Comparison of ENCODE assay signal across 15 cellular contexts in the genomic region with DNA sequence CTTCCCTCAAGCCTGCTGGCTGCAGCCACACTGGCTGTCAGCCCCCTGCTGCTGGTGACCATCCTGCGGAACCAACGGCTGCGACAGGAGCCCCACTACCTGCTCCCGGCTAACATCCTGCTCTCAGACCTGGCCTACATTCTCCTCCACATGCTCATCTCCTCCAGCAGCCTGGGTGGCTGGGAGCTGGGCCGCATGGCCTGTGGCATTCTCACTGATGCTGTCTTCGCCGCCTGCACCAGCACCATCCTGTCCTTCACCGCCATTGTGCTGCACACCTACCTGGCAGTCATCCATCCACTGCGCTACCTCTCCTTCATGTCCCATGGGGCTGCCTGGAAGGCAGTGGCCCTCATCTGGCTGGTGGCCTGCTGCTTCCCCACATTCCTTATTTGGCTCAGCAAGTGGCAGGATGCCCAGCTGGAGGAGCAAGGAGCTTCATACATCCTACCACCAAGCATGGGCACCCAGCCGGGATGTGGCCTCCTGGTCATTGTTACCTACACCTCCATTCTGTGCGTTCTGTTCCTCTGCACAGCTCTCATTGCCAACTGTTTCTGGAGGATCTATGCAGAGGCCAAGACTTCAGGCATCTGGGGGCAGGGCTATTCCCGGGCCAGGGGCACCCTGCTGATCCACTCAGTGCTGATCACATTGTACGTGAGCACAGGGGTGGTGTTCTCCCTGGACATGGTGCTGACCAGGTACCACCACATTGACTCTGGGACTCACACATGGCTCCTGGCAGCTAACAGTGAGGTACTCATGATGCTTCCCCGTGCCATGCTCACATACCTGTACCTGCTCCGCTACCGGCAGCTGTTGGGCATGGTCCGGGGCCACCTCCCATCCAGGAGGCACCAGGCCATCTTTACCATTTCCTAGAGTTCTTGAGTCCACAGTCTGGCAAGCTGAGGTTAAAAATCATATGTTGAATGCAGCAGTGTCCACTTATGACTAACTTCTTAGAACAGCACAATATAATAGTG. TPM values are rescaled to one million over a fixed set of nuclear protein-coding genes. Genes with fewer than 3 reads are reported as not detected.
A peak's percentile ranks its signal among the peaks of the same experiment; 100 is the strongest.
DNase-seq lines count a peak whose midpoint lies in the region; TF ChIP-seq lines count a peak whose summit lies in the region.
"Had no signal": no experiment of that assay in that cellular context is flagged by ENCODE, and none has a peak within 500 bp of the region (broad histone marks: within the 10 kb centered on the region; RNA-seq: fewer than 3 reads in every experiment).

No MANE protein-coding gene starts in this region.

- H3K4me1 Mint-ChIP-seq in IgD-negative memory B cell (peaks cover 0 to 10% (median 9%) of the 10 kb centered on the region in 3 donors), nephron progenitor cell (peaks cover 6% of the 10 kb centered on the region)
- H3K4me1 Mint-ChIP-seq in activated T-helper 2 cell treated with anti-CD3 and anti-CD28 coated beads, Interferon-gamma antibody, Interleukin-2, Interleukin-4, amounts not matched to agents 10 μg/mL and 5 μg/mL and 100 μg/mL, durations not matched to agents 14 hours and 24 hours and 36 hours (ENCODE audit: low read depth), result peaks cover 7% of the 10 kb centered on the region

- TF ChIP-seq CTCF in nephron progenitor cell (IDR thresholded peaks at IDR 0.05), result no peak

- peak; percentile 73 for DNase-seq in NCI-H510A treated with DMSO at 0.1 percent for 48 hours (lab: John Stamatoyannopoulos, UW)
- DNase-seq in NCI-H510A (lab: John Stamatoyannopoulos, UW), result no peak
- DNase-seq in activated T-helper 2 cell treated with anti-CD3 and anti-CD28 coated beads, Interferon-gamma antibody, Interleukin-2, Interleukin-4, amounts not matched to agents 10 μg/mL and 5 μg/mL and 100 μg/mL, durations not matched to agents 14 hours and 24 hours and 36 hours (ENCODE audit: low spot score), result no peak
- DNase-seq in nephron progenitor cell, result no peak
- DNase-seq in stimulated activated CD4-positive, alpha-beta T cell treated with anti-CD3 and anti-CD28 coated beads, Interleukin-2, amount 100 ng/mL, for 24 hours, result no peak
- no peak for DNase-seq in RKO (ENCODE audit: low spot score)
- DNase-seq in nucleus accumbens (lab: John Stamatoyannopoulos, UW), result no peak
- DNase-seq: activated CD8-positive, alpha-beta memory T cell treated with anti-CD3 and anti-CD28 coated beads for 24 hours; effector CD4-positive, alpha-beta T cell; hippocampal formation; NCI-H226 had no signal

- H3K36me3 Mint-ChIP-seq in IgD-negative memory B cell (no peaks in the 10 kb centered on the region), nephron progenitor cell (ENCODE audit: low read depth) (no peaks in the 10 kb centered on the region)
- no peaks in the 10 kb centered on the region for H3K36me3 Mint-ChIP-seq in activated T-helper 2 cell treated with anti-CD3 and anti-CD28 coated beads, Interferon-gamma antibody, Interleukin-2, Interleukin-4, amounts not matched to agents 10 μg/mL and 5 μg/mL and 100 μg/mL, durations not matched to agents 14 hours and 24 hours and 36 hours (ENCODE audit: low read depth)

- H3K9me3 Mint-ChIP-seq in IgD-negative memory B cell, result peaks cover 0 to 5% (median 3%) of the 10 kb centered on the region in 3 donors
- H3K9me3 Mint-ChIP-seq in activated T-helper 2 cell treated with anti-CD3 and anti-CD28 coated beads, Interferon-gamma antibody, Interleukin-2, Interleukin-4, amounts not matched to agents 10 μg/mL and 5 μg/mL and 100 μg/mL, durations not matched to agents 14 hours and 24 hours and 36 hours, result no peaks in the 10 kb centered on the region
- peaks cover 4% of the 10 kb centered on the region for H3K9me3 Mint-ChIP-seq in nephron progenitor cell

- intact Hi-C loops in activated T-helper 2 cell treated with anti-CD3 and anti-CD28 coated beads, Interferon-gamma antibody, Interleukin-2, Interleukin-4, amounts not matched to agents 10 μg/mL and 5 μg/mL and 100 μg/mL, durations not matched to agents 14 hours and 24 hours and 36 hours (cut with micrococcal nuclease), result loop anchor here (5.0 to 10.0 kb wide), 2 partner anchors 68 to 365 kb away; a partner anchor contains a TSS

- peak overlapping the region in 3 of 4 donors; percentile 55 to 86 (median 76) for H3K4me3 Mint-ChIP-seq in IgD-negative memory B cell
- H3K4me3 Mint-ChIP-seq in activated T-helper 2 cell treated with anti-CD3 and anti-CD28 coated beads, Interferon-gamma antibody, Interleukin-2, Interleukin-4, amounts not matched to agents 10 μg/mL and 5 μg/mL and 100 μg/mL, durations not matched to agents 14 hours and 24 hours and 36 hours (ENCODE audit: low read depth), result peak overlapping the region; percentile 15
- peak overlapping the region; percentile 20 for H3K4me3 Mint-ChIP-seq in nephron progenitor cell

- peaks cover 2% of the 10 kb centered on the region for H3K27me3 Mint-ChIP-seq in IgD-negative memory B cell
- peaks cover 16% of the 10 kb centered on the region for H3K27me3 Mint-ChIP-seq in activated T-helper 2 cell treated with anti-CD3 and anti-CD28 coated beads, Interferon-gamma antibody, Interleukin-2, Interleukin-4, amounts not matched to agents 10 μg/mL and 5 μg/mL and 100 μg/mL, durations not matched to agents 14 hours and 24 hours and 36 hours (ENCODE audit: low read depth)
- H3K27me3 Mint-ChIP-seq in nephron progenitor cell (ENCODE audit: low read depth, poor library complexity), result peaks cover 32% of the 10 kb centered on the region

- H3K27ac Mint-ChIP-seq in IgD-negative memory B cell, result peak overlapping the region in 2 of 3 donors; percentile 43 to 53
- H3K27ac Mint-ChIP-seq in activated T-helper 2 cell treated with anti-CD3 and anti-CD28 coated beads, Interferon-gamma antibody, Interleukin-2, Interleukin-4, amounts not matched to agents 10 μg/mL and 5 μg/mL and 100 μg/mL, durations not matched to agents 14 hours and 24 hours and 36 hours, result no peak overlapping the region
- H3K27ac Mint-ChIP-seq in nephron progenitor cell, result no peak overlapping the region

RNA-seq across cellular contexts. Expression of a gene that starts 0.7 kb away (rescaled TPM):
- not detected for polyA plus RNA-seq in IgD-negative memory B cell
- not detected in 2 replicates for total RNA-seq in activated T-helper 2 cell treated with anti-CD3 and anti-CD28 coated beads, Interferon-gamma antibody, Interleukin-2, Interleukin-4, amounts not matched to agents 10 μg/mL and 5 μg/mL and 100 μg/mL, durations not matched to agents 14 hours and 24 hours and 36 hours
- total RNA-seq: body of pancreas had no signal
- polyA plus RNA-seq: A549 had no signal

RNA-seq across cellular contexts. Expression of a gene that starts 25.7 kb away (rescaled TPM):
- polyA plus RNA-seq in IgD-negative memory B cell, result not detected
- total RNA-seq in activated T-helper 2 cell treated with anti-CD3 and anti-CD28 coated beads, Interferon-gamma antibody, Interleukin-2, Interleukin-4, amounts not matched to agents 10 μg/mL and 5 μg/mL and 100 μg/mL, durations not matched to agents 14 hours and 24 hours and 36 hours, result not detected in 2 replicates
- total RNA-seq: renal cortical epithelial cell had no signal
- polyA plus RNA-seq: A549 had no signal

Comparison
In these comparisons a context has a peak if more than half of its experiments do, and no peak if none do; other contexts are left out.
1. H3K27ac Mint-ChIP-seq: peak in IgD-negative memory B cell (2 of 3); none in activated T-helper 2 cell treated with anti-CD3 and anti-CD28 coated beads, Interferon-gamma antibody, Interleukin-2, Interleukin-4, amounts not matched to agents 10 μg/mL and 5 μg/mL and 100 μg/mL, durations not matched to agents 14 hours and 24 hours and 36 hours (single experiment) and nephron progenitor cell (single experiment).
2. H3K4me3 Mint-ChIP-seq: peak in every context shown above with its lines; median percentile 76 in IgD-negative memory B cell; 20 in nephron progenitor cell; 15 in activated T-helper 2 cell treated with anti-CD3 and anti-CD28 coated beads, Interferon-gamma antibody, Interleukin-2, Interleukin-4, amounts not matched to agents 10 μg/mL and 5 μg/mL and 100 μg/mL, durations not matched to agents 14 hours and 24 hours and 36 hours.